Comparison of ENCODE assay signal across 11 cellular contexts in genomic region chr1:23561076-23561812, GRCh38. TPM values are rescaled to one million over a fixed set of nuclear protein-coding genes. Genes with fewer than 3 reads are reported as not detected.
DNase-seq lines count a peak whose midpoint lies in the region; FAIRE-seq and TF ChIP-seq lines count a peak whose summit lies in the region.
"Had no signal": no experiment of that assay in that cellular context is flagged by ENCODE, and none has a peak within 500 bp of the region (broad histone marks: within the 10 kb centered on the region; RNA-seq: fewer than 3 reads in every experiment).

No MANE protein-coding gene starts in this region.

- H3K36me3 ChIP-seq in BLaER1 (peaks cover 26% of the 10 kb centered on the region), endothelial cell of umbilical vein (ENCODE audit: control insufficient read depth in 2 of 2, extremely low read depth in 1 of 2, insufficient read depth in 2 of 2, low read length in 2 of 2) (peaks cover 2 to 3% of the 10 kb centered on the region in 2 experiments), ovary (no peaks in the 10 kb centered on the region)

- H3K4me3 Mint-ChIP-seq in activated CD4-positive, alpha-beta memory T cell treated with anti-CD3 and anti-CD28 coated beads for 36 hours: no peak overlapping the region
- H3K4me3 Mint-ChIP-seq in activated naive CD4-positive, alpha-beta T cell treated with anti-CD3 and anti-CD28 coated beads for 36 hours: no peak overlapping the region

- no peak for TF ChIP-seq EP300 in ovary (IDR thresholded peaks at IDR 0.05)

- H3K9me3 ChIP-seq in BLaER1: no peaks in the 10 kb centered on the region
- no peaks in the 10 kb centered on the region for H3K9me3 ChIP-seq in endothelial cell of umbilical vein (replicated peaks; ENCODE audit: control insufficient read depth, insufficient read depth, low read length)
- no peaks in the 10 kb centered on the region for H3K9me3 ChIP-seq in ovary

- no peaks in the 10 kb centered on the region for H3K9me1 ChIP-seq in endothelial cell of umbilical vein (replicated peaks; ENCODE audit: control insufficient read depth, extremely low read depth, insufficient read depth, low read length)

- POLR2A ChIA-PET in endothelial cell of umbilical vein (lab: Charles Lee): interaction anchor here (0.6 kb wide), 1 partner anchor 13 kb away, joined by 3 read pairs; no protein-coding TSS in a partner anchor
- POLR2A ChIA-PET in activated CD4-positive, alpha-beta memory T cell treated with anti-CD3 and anti-CD28 coated beads for 36 hours (lab: Charles Lee): no interaction called here

- H3K27me3 ChIP-seq in BLaER1: no peaks in the 10 kb centered on the region
- H3K27me3 ChIP-seq in endothelial cell of umbilical vein (ENCODE audit: control insufficient read depth in 2 of 2, insufficient read depth in 2 of 2, low read length in 2 of 2): no peaks in the 10 kb centered on the region
- no peaks in the 10 kb centered on the region for H3K27me3 ChIP-seq in ovary

- CTCF ChIA-PET in endothelial cell of umbilical vein (lab: Charles Lee): interaction anchor here (1.0 to 24.8 kb wide), 4 partner anchors 16 to 73 kb away, joined by 4 to 1069 read pairs (median 5); no protein-coding TSS in a partner anchor
- CTCF ChIA-PET in activated CD4-positive, alpha-beta memory T cell treated with anti-CD3 and anti-CD28 coated beads for 36 hours (lab: Charles Lee): interaction anchor here (23.7 kb wide), 1 partner anchor 74 kb away, joined by 913 read pairs; no protein-coding TSS in a partner anchor
- CTCF ChIA-PET in activated naive CD4-positive, alpha-beta T cell treated with anti-CD3 and anti-CD28 coated beads for 36 hours (lab: Charles Lee): interaction anchor here (1.2 kb wide), 1 partner anchor 73 kb away, joined by 4 read pairs; no protein-coding TSS in a partner anchor

- H3K4me1 Mint-ChIP-seq in activated CD4-positive, alpha-beta memory T cell treated with anti-CD3 and anti-CD28 coated beads for 36 hours (ENCODE audit: low read depth): peaks cover 35% of the 10 kb centered on the region
- peaks cover 48% of the 10 kb centered on the region for H3K4me1 Mint-ChIP-seq in activated naive CD4-positive, alpha-beta T cell treated with anti-CD3 and anti-CD28 coated beads for 36 hours (ENCODE audit: low read depth)

- no TSS peak for BruUV-seq in endothelial cell of umbilical vein (replicated peaks; lab: Mats Ljungman, UMichigan)

- H3K36me3 Mint-ChIP-seq in activated CD4-positive, alpha-beta memory T cell treated with anti-CD3 and anti-CD28 coated beads for 36 hours: peaks cover 13% of the 10 kb centered on the region
- H3K36me3 Mint-ChIP-seq in activated naive CD4-positive, alpha-beta T cell treated with anti-CD3 and anti-CD28 coated beads for 36 hours (ENCODE audit: low read depth): peaks cover 18% of the 10 kb centered on the region

- dilution Hi-C loops in endothelial cell of umbilical vein (cut with MboI; ENCODE audit: extremely low pct_ligation_motif_present, low sequenced_read_pairs): no loop called here

- H3K4me1 ChIP-seq in BLaER1: peaks cover 77% of the 10 kb centered on the region
- peaks cover 43% of the 10 kb centered on the region for H3K4me1 ChIP-seq in endothelial cell of umbilical vein (ENCODE audit: control insufficient read depth, extremely low read depth, insufficient read depth, low read length)
- H3K4me1 ChIP-seq in ovary (ENCODE audit: insufficient read depth): peaks cover 27% of the 10 kb centered on the region

- 35 to 47% (median 40%) methylated on average over 6 of the region's 6 CpGs for WGBS in ovary, 3 donors

- peaks cover 29% of the 10 kb centered on the region for H4K20me1 ChIP-seq in BLaER1
- no peaks in the 10 kb centered on the region for H4K20me1 ChIP-seq in endothelial cell of umbilical vein (replicated peaks; ENCODE audit: control insufficient read depth, extremely low read depth, insufficient read depth, low read length)

- H3K9ac ChIP-seq in BLaER1 (peak overlapping the region; percentile 97), endothelial cell of umbilical vein (replicated peaks; ENCODE audit: extremely low read depth, insufficient read depth, low read length) (peak overlapping the region; percentile 99)

- peaks cover 28% of the 10 kb centered on the region for H3K79me2 ChIP-seq in endothelial cell of umbilical vein (ENCODE audit: control insufficient read depth, insufficient read depth, low read length)

- peaks cover 3% of the 10 kb centered on the region for H3K27me3 Mint-ChIP-seq in activated CD4-positive, alpha-beta memory T cell treated with anti-CD3 and anti-CD28 coated beads for 36 hours
- peaks cover 3% of the 10 kb centered on the region for H3K27me3 Mint-ChIP-seq in activated naive CD4-positive, alpha-beta T cell treated with anti-CD3 and anti-CD28 coated beads for 36 hours (ENCODE audit: low read depth)

- no peak for FAIRE-seq in endothelial cell of umbilical vein (lab: Jason Lieb, UNC)

- TF ChIP-seq CTCF in endothelial cell of umbilical vein (IDR thresholded peaks at IDR 0.05; ENCODE audit: extremely low read depth in 1 of 2, insufficient read depth in 1 of 2, low read depth in 1 of 2, low read length in 2 of 2): no peak
- no peak for TF ChIP-seq CTCF in ovary (IDR thresholded peaks at IDR 0.05)

- no peaks in the 10 kb centered on the region for H3K9me3 Mint-ChIP-seq in activated CD4-positive, alpha-beta memory T cell treated with anti-CD3 and anti-CD28 coated beads for 36 hours
- no peaks in the 10 kb centered on the region for H3K9me3 Mint-ChIP-seq in activated naive CD4-positive, alpha-beta T cell treated with anti-CD3 and anti-CD28 coated beads for 36 hours

- peak overlapping the region; percentile 27 for H2AFZ ChIP-seq in endothelial cell of umbilical vein (ENCODE audit: low read depth, low read length)

- H3K27ac ChIP-seq in BLaER1: peak overlapping the region; percentile 87
- peak overlapping the region; percentile 99 for H3K27ac ChIP-seq in endothelial cell of umbilical vein (ENCODE audit: insufficient read depth, low read depth, low read length)
- H3K27ac ChIP-seq in ovary: peak overlapping the region; percentile 1 to 85

- H3K4me3 ChIP-seq in BLaER1 (no peak overlapping the region), endothelial cell of umbilical vein (replicated peaks in 1 of 3; ENCODE audit: insufficient read depth in 1 of 3, low read depth in 1 of 3, low read length in 3 of 3) (peak overlapping the region in 1 of 3 experiments; percentile 1), ovary (no peak overlapping the region)

- DNase-seq in OCI-M1 (lab: John Stamatoyannopoulos, UW) (peak; percentile 51), endothelial cell of umbilical vein (ENCODE audit: low read depth, low spot score) (peak; percentile 49), ovary (no peak), SW480 (ENCODE audit: low spot score) (no peak), NCI-H2227 treated with DMSO at 0.1 percent for 48 hours (lab: John Stamatoyannopoulos, UW) (no peak)
- DNase-seq in activated CD4-positive, alpha-beta memory T cell treated with anti-CD3 and anti-CD28 coated beads for 36 hours: no peak
- no peak for DNase-seq in activated naive CD4-positive, alpha-beta T cell treated with anti-CD3 and anti-CD28 coated beads for 36 hours
- DNase-seq: activated CD4-positive, alpha-beta T cell treated with anti-CD3 and anti-CD28 coated beads for 4 hours; cortex of kidney; NCI-H1930 had no signal

- H3K27ac Mint-ChIP-seq in activated CD4-positive, alpha-beta memory T cell treated with anti-CD3 and anti-CD28 coated beads for 36 hours: no peak overlapping the region
- no peak overlapping the region for H3K27ac Mint-ChIP-seq in activated naive CD4-positive, alpha-beta T cell treated with anti-CD3 and anti-CD28 coated beads for 36 hours

- TF ChIP-seq POLR2A in endothelial cell of umbilical vein (IDR thresholded peaks at IDR 0.05; ENCODE audit: low read depth, low read length): no peak
- TF ChIP-seq POLR2A in ovary (IDR thresholded peaks at IDR 0.05): no peak

- intact Hi-C loops in endothelial cell of umbilical vein (cut with micrococcal nuclease): no loop called here
- intact Hi-C loops in ovary (cut with DNase I): no loop called here
- intact Hi-C loops in activated CD4-positive, alpha-beta memory T cell treated with anti-CD3 and anti-CD28 coated beads for 36 hours (cut with micrococcal nuclease): no loop called here
- intact Hi-C loops in activated naive CD4-positive, alpha-beta T cell treated with anti-CD3 and anti-CD28 coated beads for 36 hours (cut with micrococcal nuclease): no loop called here

- peak overlapping the region; percentile 96 for H3K4me2 ChIP-seq in BLaER1
- H3K4me2 ChIP-seq in endothelial cell of umbilical vein (ENCODE audit: insufficient read depth, low read length): peak overlapping the region; percentile 85

RNA-seq across cellular contexts. Expression of gene ID3, which starts 1.9 kb away (rescaled TPM):
- total RNA-seq in endothelial cell of umbilical vein (277 and 310 TPM in 2 replicates), ovary (100 to 1,000 TPM in 4 of 7 donors, 10 to 100 TPM in 3; 44.1 to 274 (median 143) TPM)
- polyA plus RNA-seq in endothelial cell of umbilical vein (783 and 971 TPM in 2 replicates), ovary (100 to 1,000 TPM in 1 of 2 donors, 10 to 100 TPM in 1; 37.9 to 257 TPM)
- 696 and 743 TPM in 2 replicates for polyA plus RNA-seq in endothelial cell of umbilical vein (2011; cell fraction: cytosol; rRNA removed)
- polyA plus RNA-seq in endothelial cell of umbilical vein (2011; cell fraction: nucleus; rRNA removed): 934 and 1,004 TPM in 2 replicates
- 264 and 295 TPM in 2 replicates for polyA plus RNA-seq in endothelial cell of umbilical vein (2012)
- polyA minus RNA-seq in endothelial cell of umbilical vein: 160 and 202 TPM in 2 replicates
- polyA minus RNA-seq in endothelial cell of umbilical vein (2011; cell fraction: cytosol; rRNA and poly(A)+ RNA removed): 421 TPM
- 377 and 561 TPM in 2 replicates for polyA minus RNA-seq in endothelial cell of umbilical vein (2011; cell fraction: nucleus; rRNA and poly(A)+ RNA removed)
- total RNA-seq in activated CD4-positive, alpha-beta memory T cell treated with anti-CD3 and anti-CD28 coated beads for 36 hours: 10 to 100 TPM; 35.9 to 36.2 TPM
- 10 to 100 TPM; 69.5 to 74.6 TPM for total RNA-seq in activated naive CD4-positive, alpha-beta T cell treated with anti-CD3 and anti-CD28 coated beads for 36 hours

RNA-seq across cellular contexts. Expression of gene E2F2, which starts 30.2 kb away (rescaled TPM):
- total RNA-seq in endothelial cell of umbilical vein (5.0 and 5.6 TPM in 2 replicates), ovary (1 to 10 TPM in 1 of 7 donors, under 1 TPM in 4, not detected in 2; under 0.01 to 1.1 (median 0.23) TPM)
- polyA plus RNA-seq in endothelial cell of umbilical vein (0.83 and 1.1 TPM in 2 replicates), ovary (under 1 TPM; 0.08 to 0.13 TPM)
- polyA plus RNA-seq in endothelial cell of umbilical vein (2011; cell fraction: cytosol; rRNA removed): 0.95 and 1.2 TPM in 2 replicates
- polyA plus RNA-seq in endothelial cell of umbilical vein (2011; cell fraction: nucleus; rRNA removed): 1.9 and 2.0 TPM in 2 replicates
- 1.1 and 1.6 TPM in 2 replicates for polyA plus RNA-seq in endothelial cell of umbilical vein (2012)
- 1.5 and 1.9 TPM in 2 replicates for polyA minus RNA-seq in endothelial cell of umbilical vein
- 11.7 TPM for polyA minus RNA-seq in endothelial cell of umbilical vein (2011; cell fraction: cytosol; rRNA and poly(A)+ RNA removed)
- polyA minus RNA-seq in endothelial cell of umbilical vein (2011; cell fraction: nucleus; rRNA and poly(A)+ RNA removed): 1.6 and 2.9 TPM in 2 replicates
- total RNA-seq in activated CD4-positive, alpha-beta memory T cell treated with anti-CD3 and anti-CD28 coated beads for 36 hours: 10 to 100 TPM; 22.1 to 26.3 TPM
- total RNA-seq in activated naive CD4-positive, alpha-beta T cell treated with anti-CD3 and anti-CD28 coated beads for 36 hours: 10 to 100 TPM; 31.3 to 33.8 TPM

Comparison
In these comparisons a context has a peak if more than half of its experiments do, and no peak if none do; other contexts are left out.
1. H3K27ac ChIP-seq: peak in every context shown above with its lines; median percentile 99 in endothelial cell of umbilical vein; 87 in BLaER1; 43 in ovary.
2. DNase-seq: peak in OCI-M1 (single experiment) and endothelial cell of umbilical vein (single experiment); none in ovary (0 of 5), SW480 (single experiment), NCI-H2227 treated with DMSO at 0.1 percent for 48 hours (single experiment), activated CD4-positive, alpha-beta memory T cell treated with anti-CD3 and anti-CD28 coated beads for 36 hours (single experiment) and activated naive CD4-positive, alpha-beta T cell treated with anti-CD3 and anti-CD28 coated beads for 36 hours (single experiment).